ENCODE assay signal across 32 cellular contexts in the genomic region with DNA sequence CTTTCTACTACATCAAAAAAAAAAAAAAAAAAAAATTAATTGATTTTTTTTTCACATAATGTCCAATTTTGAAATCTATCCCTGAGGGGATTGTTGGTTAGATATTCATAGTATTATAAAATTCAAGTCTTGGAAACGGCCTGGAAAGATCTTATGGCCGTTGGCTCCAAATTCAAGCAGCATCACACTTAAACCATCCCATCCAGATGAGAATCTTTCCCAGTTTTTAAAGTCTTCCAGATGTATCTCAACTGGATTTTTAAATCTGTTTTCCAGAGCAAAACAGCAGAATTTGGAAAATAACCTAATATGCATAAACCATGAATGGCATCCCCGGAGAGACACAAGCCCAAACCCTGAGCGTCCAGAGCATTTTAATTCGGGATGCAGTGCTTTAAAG.
"Had no signal": no experiment of that assay in that cellular context is flagged by ENCODE, and none has a peak within 500 bp of the region (broad histone marks: within the 10 kb centered on the region; RNA-seq: fewer than 3 reads in every experiment).

No MANE protein-coding gene starts in this region.

- H3K27me3 ChIP-seq: adrenal gland, body of pancreas, brain microvascular endothelial cell, breast epithelium had no signal

- H3K4me3 ChIP-seq: adrenal gland, body of pancreas, breast epithelium had no signal

- H3K36me3 ChIP-seq: adrenal gland, brain microvascular endothelial cell, breast epithelium had no signal

- DNase-seq: activated B cell treated with CpG ODN at 0.5 μM for 24 hours; activated CD4-positive, alpha-beta memory T cell treated with anti-CD3 and anti-CD28 coated beads for 36 hours; activated CD4-positive, alpha-beta T cell treated with anti-CD3 and anti-CD28 coated beads for 4 hours; activated CD4-positive, alpha-beta T cell treated with anti-CD3 and anti-CD28 coated beads, Interleukin-2, amount 10 ng/mL, durations not matched to agents 24 days and 14 days; activated CD4-positive, alpha-beta T cell treated with anti-CD3 and anti-CD28 coated beads, Interleukin-2, amount 50 U/mL, for 1 hour; activated CD4-positive, alpha-beta T cell treated with anti-CD3 and anti-CD28 coated beads, Interleukin-2, amount 50 U/mL, for 4 hours; activated CD4-positive, CD25-positive, alpha-beta regulatory T cell treated with anti-CD3 and anti-CD28 coated beads, Interleukin-2, amount 50 U/mL, for 72 hours; activated CD8-positive, alpha-beta memory T cell treated with anti-CD3 and anti-CD28 coated beads, Interleukin-2, amount 50 U/mL, for 4 hours; activated CD8-positive, alpha-beta T cell treated with anti-CD3 and anti-CD28 coated beads for 36 hours; activated effector memory CD4-positive, alpha-beta T cell treated with anti-CD3 and anti-CD28 coated beads, Interleukin-2, amount 50 U/mL, for 16 hours; activated gamma-delta T cell treated with Interleukin-2 at 50 U/mL for 16 hours; activated naive CD4-positive, alpha-beta T cell; activated naive CD4-positive, alpha-beta T cell treated with anti-CD3 and anti-CD28 coated beads for 36 hours; activated naive CD4-positive, alpha-beta T cell treated with anti-CD3 and anti-CD28 coated beads, Interleukin-2, amount 50 U/mL, for 16 hours; activated naive CD8-positive, alpha-beta T cell treated with anti-CD3 and anti-CD28 coated beads for 36 hours; activated T-cell treated with anti-CD3 and anti-CD28 coated beads for 4 hours; activated T-cell treated with anti-CD3 and anti-CD28 coated beads, Interleukin-2, amount 50 U/mL, for 1 hour; activated T-cell treated with anti-CD3 and anti-CD28 coated beads, Interleukin-2, amount 50 U/mL, for 4 hours; activated T-cell treated with anti-CD3 and anti-CD28 coated beads, Interleukin-2, amount 50 U/mL, for 72 hours; adrenal gland; amniotic stem cell; aorta; body of pancreas; brain microvascular endothelial cell; central memory CD4-positive, alpha-beta T cell; T-helper 1 cell; T-helper 2 cell; T-helper 9 cell had no signal

- ATAC-seq: activated CD8-positive, alpha-beta T cell treated with anti-CD3 and anti-CD28 coated beads for 36 hours; activated naive CD4-positive, alpha-beta T cell treated with anti-CD3 and anti-CD28 coated beads, Interleukin-2, amount 50 U/mL, for 72 hours; activated T-cell treated with anti-CD3 and anti-CD28 coated beads, Interleukin-2, amount 50 U/mL, for 4 hours; activated T-cell treated with anti-CD3 and anti-CD28 coated beads, Interleukin-2, amount 50 U/mL, for 72 hours; activated T-helper 17 cell treated with anti-CD3 and anti-CD28 coated beads, Interleukin-2, amount 50 U/mL, for 72 hours; body of pancreas had no signal

- H3K4me1 ChIP-seq: adrenal gland, body of pancreas, breast epithelium had no signal

- H3K27ac ChIP-seq: adrenal gland, body of pancreas, brain microvascular endothelial cell, breast epithelium, VCaP had no signal

- H3K9me3 ChIP-seq: adrenal gland, body of pancreas, breast epithelium had no signal
